1 cellular context compared by ENCODE assay signal in genomic region chr19:2032296-2032941, GRCh38.
A peak's percentile ranks its signal among the peaks of the same experiment; 100 is the strongest.
TF ChIP-seq lines count a peak whose summit lies in the region.

No MANE protein-coding gene starts in this region.

TF ChIP-seq in HepG2, 621 proteins besides CTCF, POLR2A, EP300 and RAD21 (continued from another document and continues in another):
- TF ChIP-seq, protein P1, sequence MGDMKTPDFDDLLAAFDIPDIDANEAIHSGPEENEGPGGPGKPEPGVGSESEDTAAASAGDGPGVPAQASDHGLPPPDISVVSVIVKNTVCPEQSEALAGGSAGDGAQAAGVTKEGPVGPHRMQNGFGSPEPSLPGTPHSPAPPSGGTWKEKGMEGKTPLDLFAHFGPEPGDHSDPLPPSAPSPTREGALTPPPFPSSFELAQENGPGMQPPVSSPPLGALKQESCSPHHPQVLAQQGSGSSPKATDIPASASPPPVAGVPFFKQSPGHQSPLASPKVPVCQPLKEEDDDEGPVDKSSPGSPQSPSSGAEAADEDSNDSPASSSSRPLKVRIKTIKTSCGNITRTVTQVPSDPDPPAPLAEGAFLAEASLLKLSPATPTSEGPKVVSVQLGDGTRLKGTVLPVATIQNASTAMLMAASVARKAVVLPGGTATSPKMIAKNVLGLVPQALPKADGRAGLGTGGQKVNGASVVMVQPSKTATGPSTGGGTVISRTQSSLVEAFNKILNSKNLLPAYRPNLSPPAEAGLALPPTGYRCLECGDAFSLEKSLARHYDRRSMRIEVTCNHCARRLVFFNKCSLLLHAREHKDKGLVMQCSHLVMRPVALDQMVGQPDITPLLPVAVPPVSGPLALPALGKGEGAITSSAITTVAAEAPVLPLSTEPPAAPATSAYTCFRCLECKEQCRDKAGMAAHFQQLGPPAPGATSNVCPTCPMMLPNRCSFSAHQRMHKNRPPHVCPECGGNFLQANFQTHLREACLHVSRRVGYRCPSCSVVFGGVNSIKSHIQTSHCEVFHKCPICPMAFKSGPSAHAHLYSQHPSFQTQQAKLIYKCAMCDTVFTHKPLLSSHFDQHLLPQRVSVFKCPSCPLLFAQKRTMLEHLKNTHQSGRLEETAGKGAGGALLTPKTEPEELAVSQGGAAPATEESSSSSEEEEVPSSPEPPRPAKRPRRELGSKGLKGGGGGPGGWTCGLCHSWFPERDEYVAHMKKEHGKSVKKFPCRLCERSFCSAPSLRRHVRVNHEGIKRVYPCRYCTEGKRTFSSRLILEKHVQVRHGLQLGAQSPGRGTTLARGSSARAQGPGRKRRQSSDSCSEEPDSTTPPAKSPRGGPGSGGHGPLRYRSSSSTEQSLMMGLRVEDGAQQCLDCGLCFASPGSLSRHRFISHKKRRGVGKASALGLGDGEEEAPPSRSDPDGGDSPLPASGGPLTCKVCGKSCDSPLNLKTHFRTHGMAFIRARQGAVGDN (CRISPR knock-in tag; IDR thresholded peaks at IDR 0.05), result peak; percentile 33; the same call in 1 of the 2 replicates
- TF ChIP-seq RXRA (CRISPR knock-in tag; IDR thresholded peaks at IDR 0.05) (peak; percentile 20; the same call in 1 of the 2 replicates), ATM (IDR thresholded peaks at IDR 0.05; ENCODE audit: borderline replicate concordance) (no peak), HHEX (CRISPR knock-in tag; IDR thresholded peaks at IDR 0.05) (no peak), TBP (CRISPR knock-in tag; IDR thresholded peaks at IDR 0.05) (no peak), TEAD3 (CRISPR knock-in tag; optimal IDR thresholded peaks at IDR 0.05; ENCODE audit: borderline replicate concordance) (no peak), ZNF362 (CRISPR knock-in tag; IDR thresholded peaks at IDR 0.05; ENCODE audit: borderline replicate concordance) (no peak), ZNF512B (CRISPR knock-in tag; IDR thresholded peaks at IDR 0.05; ENCODE audit: borderline replicate concordance) (no peak), HIC2 (CRISPR knock-in tag; IDR thresholded peaks at IDR 0.05; ENCODE audit: low read depth) (peak; percentile 78), ZNF24 (IDR thresholded peaks at IDR 0.05) (peak; percentile 70; the same call in 1 of the 2 replicates), ZNF780A (CRISPR knock-in tag; IDR thresholded peaks at IDR 0.05) (no peak), ZNF746 (CRISPR knock-in tag; IDR thresholded peaks at IDR 0.05) (no peak), CENPX (CRISPR knock-in tag; IDR thresholded peaks at IDR 0.05) (no peak), SAP130 (CRISPR knock-in tag; IDR thresholded peaks at IDR 0.05; ENCODE audit: low read depth) (0 out of 2 replicates have a peak, but pooled peaks have one; percentile 10), STAT6 (CRISPR knock-in tag; IDR thresholded peaks at IDR 0.05; ENCODE audit: borderline replicate concordance) (no peak), PRDM15 (CRISPR knock-in tag; IDR thresholded peaks at IDR 0.05) (0 out of 2 replicates have a peak, but pooled peaks have one; percentile 17), RARA (CRISPR knock-in tag; IDR thresholded peaks at IDR 0.05) (peak; percentile 44; the same call in 1 of the 2 replicates), ETV5 (CRISPR knock-in tag; IDR thresholded peaks at IDR 0.05; ENCODE audit: borderline replicate concordance) (no peak), NFIB (CRISPR knock-in tag; IDR thresholded peaks at IDR 0.05; ENCODE audit: borderline replicate concordance) (no peak), ZNF230 (CRISPR knock-in tag; IDR thresholded peaks at IDR 0.05) (no peak), ZNF773 (CRISPR knock-in tag; IDR thresholded peaks at IDR 0.05; ENCODE audit: borderline replicate concordance) (no peak), ZNF263 (CRISPR knock-in tag; IDR thresholded peaks at IDR 0.05) (peak; percentile 90), ZNF20 (CRISPR knock-in tag; IDR thresholded peaks at IDR 0.05) (no peak), ZNF33B (CRISPR knock-in tag; IDR thresholded peaks at IDR 0.05) (no peak), MTF2 (CRISPR knock-in tag; IDR thresholded peaks at IDR 0.05; ENCODE audit: borderline replicate concordance) (no peak), MATR3 (CRISPR knock-in tag; IDR thresholded peaks at IDR 0.05) (no peak)
- TF ChIP-seq, protein P2, sequence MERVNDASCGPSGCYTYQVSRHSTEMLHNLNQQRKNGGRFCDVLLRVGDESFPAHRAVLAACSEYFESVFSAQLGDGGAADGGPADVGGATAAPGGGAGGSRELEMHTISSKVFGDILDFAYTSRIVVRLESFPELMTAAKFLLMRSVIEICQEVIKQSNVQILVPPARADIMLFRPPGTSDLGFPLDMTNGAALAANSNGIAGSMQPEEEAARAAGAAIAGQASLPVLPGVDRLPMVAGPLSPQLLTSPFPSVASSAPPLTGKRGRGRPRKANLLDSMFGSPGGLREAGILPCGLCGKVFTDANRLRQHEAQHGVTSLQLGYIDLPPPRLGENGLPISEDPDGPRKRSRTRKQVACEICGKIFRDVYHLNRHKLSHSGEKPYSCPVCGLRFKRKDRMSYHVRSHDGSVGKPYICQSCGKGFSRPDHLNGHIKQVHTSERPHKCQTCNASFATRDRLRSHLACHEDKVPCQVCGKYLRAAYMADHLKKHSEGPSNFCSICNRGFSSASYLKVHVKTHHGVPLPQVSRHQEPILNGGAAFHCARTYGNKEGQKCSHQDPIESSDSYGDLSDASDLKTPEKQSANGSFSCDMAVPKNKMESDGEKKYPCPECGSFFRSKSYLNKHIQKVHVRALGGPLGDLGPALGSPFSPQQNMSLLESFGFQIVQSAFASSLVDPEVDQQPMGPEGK (CRISPR knock-in tag; IDR thresholded peaks at IDR 0.05), result peak; percentile 77
- TF ChIP-seq, protein P3, sequence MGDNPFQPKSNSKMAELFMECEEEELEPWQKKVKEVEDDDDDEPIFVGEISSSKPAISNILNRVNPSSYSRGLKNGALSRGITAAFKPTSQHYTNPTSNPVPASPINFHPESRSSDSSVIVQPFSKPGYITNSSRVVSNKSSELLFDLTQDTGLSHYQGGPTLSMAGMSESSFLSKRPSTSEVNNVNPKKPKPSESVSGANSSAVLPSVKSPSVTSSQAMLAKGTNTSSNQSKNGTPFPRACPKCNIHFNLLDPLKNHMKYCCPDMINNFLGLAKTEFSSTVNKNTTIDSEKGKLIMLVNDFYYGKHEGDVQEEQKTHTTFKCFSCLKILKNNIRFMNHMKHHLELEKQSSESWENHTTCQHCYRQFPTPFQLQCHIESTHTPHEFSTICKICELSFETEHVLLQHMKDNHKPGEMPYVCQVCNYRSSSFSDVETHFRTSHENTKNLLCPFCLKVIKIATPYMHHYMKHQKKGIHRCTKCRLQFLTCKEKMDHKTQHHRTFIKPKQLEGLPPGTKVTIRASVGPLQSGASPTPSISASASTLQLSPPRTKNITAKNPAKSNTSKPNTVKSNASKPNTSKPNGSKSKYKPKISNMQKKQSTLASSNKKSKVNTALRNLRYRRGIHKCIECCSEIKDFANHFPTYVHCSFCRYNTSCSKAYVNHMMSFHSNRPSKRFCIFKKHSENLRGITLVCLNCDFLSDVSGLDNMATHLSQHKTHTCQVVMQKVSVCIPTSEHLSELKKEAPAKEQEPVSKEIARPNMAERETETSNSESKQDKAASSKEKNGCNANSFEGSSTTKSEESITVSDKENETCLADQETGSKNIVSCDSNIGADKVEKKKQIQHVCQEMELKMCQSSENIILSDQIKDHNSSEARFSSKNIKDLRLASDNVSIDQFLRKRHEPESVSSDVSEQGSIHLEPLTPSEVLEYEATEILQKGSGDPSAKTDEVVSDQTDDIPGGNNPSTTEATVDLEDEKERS (CRISPR knock-in tag; IDR thresholded peaks at IDR 0.05), result no peak
- TF ChIP-seq, protein P4, sequence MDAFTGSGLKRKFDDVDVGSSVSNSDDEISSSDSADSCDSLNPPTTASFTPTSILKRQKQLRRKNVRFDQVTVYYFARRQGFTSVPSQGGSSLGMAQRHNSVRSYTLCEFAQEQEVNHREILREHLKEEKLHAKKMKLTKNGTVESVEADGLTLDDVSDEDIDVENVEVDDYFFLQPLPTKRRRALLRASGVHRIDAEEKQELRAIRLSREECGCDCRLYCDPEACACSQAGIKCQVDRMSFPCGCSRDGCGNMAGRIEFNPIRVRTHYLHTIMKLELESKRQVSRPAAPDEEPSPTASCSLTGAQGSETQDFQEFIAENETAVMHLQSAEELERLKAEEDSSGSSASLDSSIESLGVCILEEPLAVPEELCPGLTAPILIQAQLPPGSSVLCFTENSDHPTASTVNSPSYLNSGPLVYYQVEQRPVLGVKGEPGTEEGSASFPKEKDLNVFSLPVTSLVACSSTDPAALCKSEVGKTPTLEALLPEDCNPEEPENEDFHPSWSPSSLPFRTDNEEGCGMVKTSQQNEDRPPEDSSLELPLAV (CRISPR knock-in tag; conservative IDR thresholded peaks at IDR 0.05; ENCODE audit: low read depth), result no peak
